Comparison of ENCODE assay signal across 3 cellular contexts in the genomic region with DNA sequence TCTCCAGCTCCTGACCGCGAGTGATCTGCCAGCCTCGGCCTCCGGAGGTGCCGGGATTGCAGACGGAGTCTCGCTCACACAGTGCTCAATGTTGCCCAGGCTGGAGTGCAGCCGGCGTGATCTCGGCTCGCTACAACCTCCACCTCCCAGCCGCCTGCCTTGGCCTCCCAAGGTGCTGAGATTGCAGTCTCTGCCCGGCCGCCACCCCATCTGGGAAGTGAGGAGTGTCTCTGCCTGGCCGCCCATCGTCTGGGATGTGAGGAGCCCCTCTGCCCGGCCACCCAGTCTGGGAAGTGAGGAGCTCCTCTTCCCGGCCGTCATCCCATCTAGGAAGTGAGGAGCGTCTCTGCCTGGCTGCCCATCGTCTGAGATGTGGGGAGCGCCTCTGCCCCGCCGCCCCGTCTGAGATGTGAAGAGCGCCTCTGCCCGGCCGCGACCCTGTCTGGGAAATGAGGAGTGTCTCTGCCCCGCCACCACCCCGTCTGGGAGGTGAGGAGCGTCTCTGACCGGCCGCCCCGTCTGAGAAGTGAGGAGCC. TPM values are rescaled to one million over a fixed set of nuclear protein-coding genes. Genes with fewer than 3 reads are reported as not detected.
DNase-seq lines count a peak whose midpoint lies in the region.
"Not testable (repeated sequence)": the region's sequence is repeated elsewhere in the genome, so short reads cannot be mapped to it uniquely, and the experiment has no call there.
"Had no signal": no experiment of that assay in that cellular context is flagged by ENCODE, and none has a peak within 500 bp of the region (broad histone marks: within the 10 kb centered on the region; RNA-seq: fewer than 3 reads in every experiment).

No MANE protein-coding gene starts in this region.

- peak; percentile 26 for DNase-seq in Daoy (ENCODE audit: low read depth)
- not testable (repeated sequence) for DNase-seq in MG63

- peak overlapping the region; percentile 4; the same call in 1 of the 2 replicates for H3K4me3 ChIP-seq in MG63

- H3K27me3 ChIP-seq in MG63 = not testable (repeated sequence)

- not testable (repeated sequence) for H3K9me3 ChIP-seq in MG63

- not testable (repeated sequence) for H3K36me3 ChIP-seq in MG63

RNA-seq across cellular contexts. Expression of a gene that starts 9.6 kb away (rescaled TPM):
- 1.1 and 1.3 TPM in 2 replicates for total RNA-seq in Daoy (2014; rRNA removed; shearing (Covaris generic))
- total RNA-seq in MG63 (2014; rRNA removed; shearing (Covaris generic); ENCODE audit: low replicate concordance) = 0.03 TPM in 1 of 2 replicates, not detected in the other
- total RNA-seq: A172 had no signal

RNA-seq across cellular contexts. Expression of a gene that starts 53.4 kb away (rescaled TPM):
- not detected in 2 replicates for total RNA-seq in Daoy (2014; rRNA removed; shearing (Covaris generic))
- total RNA-seq in MG63 (2014; rRNA removed; shearing (Covaris generic); ENCODE audit: low replicate concordance) = not detected in 2 replicates
